1 cellular context compared by ENCODE assay signal in genomic region chr3:144843099-144843498, GRCh38.
TF ChIP-seq lines count a peak whose summit lies in the region.

No MANE protein-coding gene starts in this region.

TF ChIP-seq in GM12878, 131 proteins besides CTCF, POLR2A, EP300 and RAD21 (continued from another document):
- no peak for TF ChIP-seq ZBTB11 (CRISPR knock-in tag; IDR thresholded peaks at IDR 0.05)
- no peak for TF ChIP-seq USF1 (IDR thresholded peaks at IDR 0.05; ENCODE audit: borderline replicate concordance, extremely low read length, insufficient read depth, low read depth, low read length)
- TF ChIP-seq SIN3A (IDR thresholded peaks at IDR 0.05; ENCODE audit: low read depth, low read length): no peak
- no peak for TF ChIP-seq TCF7 (IDR thresholded peaks at IDR 0.05; ENCODE audit: borderline replicate concordance)
- TF ChIP-seq, protein P1, sequence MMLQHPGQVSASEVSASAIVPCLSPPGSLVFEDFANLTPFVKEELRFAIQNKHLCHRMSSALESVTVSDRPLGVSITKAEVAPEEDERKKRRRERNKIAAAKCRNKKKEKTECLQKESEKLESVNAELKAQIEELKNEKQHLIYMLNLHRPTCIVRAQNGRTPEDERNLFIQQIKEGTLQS (IDR thresholded peaks at IDR 0.05; ENCODE audit: borderline replicate concordance, extremely low read depth, low read depth, low read length): no peak
- TF ChIP-seq CHD1 (IDR thresholded peaks at IDR 0.05; ENCODE audit: low read depth, low read length): no peak
- TF ChIP-seq USF2 (IDR thresholded peaks at IDR 0.05; ENCODE audit: borderline replicate concordance, low read depth, low read length): no peak
- TF ChIP-seq PAX5 (IDR thresholded peaks at IDR 0.05; ENCODE audit: borderline replicate concordance, low read depth, low read length): no peak
